Comparison of ENCODE assay signal across 1 cellular context in genomic region chr4:7956306-7957112, GRCh38.
TF ChIP-seq lines count a peak whose summit lies in the region.

No MANE protein-coding gene starts in this region.

TF ChIP-seq in H1, 55 proteins besides CTCF, POLR2A, EP300 and RAD21 (continued from another document):
- TF ChIP-seq ATF2 (IDR thresholded peaks at IDR 0.05; ENCODE audit: low read length) = no peak
- no peak for TF ChIP-seq RXRA (IDR thresholded peaks at IDR 0.05; ENCODE audit: insufficient read depth, low read depth, low read length)
- TF ChIP-seq NRF1 (IDR thresholded peaks at IDR 0.05; ENCODE audit: low read depth, low read length) = no peak
- no peak for TF ChIP-seq CHD1 (IDR thresholded peaks at IDR 0.05; ENCODE audit: low read depth, low read length)
- no peak for TF ChIP-seq MAX (IDR thresholded peaks at IDR 0.05)
- no peak for TF ChIP-seq POLR2AphosphoS5 (IDR thresholded peaks at IDR 0.05; ENCODE audit: low read depth, low read length)
- TF ChIP-seq EGR1 (IDR thresholded peaks at IDR 0.05; ENCODE audit: borderline replicate concordance, low read depth, low read length) = no peak
- no peak for TF ChIP-seq CEBPB (IDR thresholded peaks at IDR 0.05; ENCODE audit: low read depth, low read length)
- no peak for TF ChIP-seq HDAC6 (IDR thresholded peaks at IDR 0.05; ENCODE audit: low read depth, low read length)
- no peak for TF ChIP-seq KDM5A (IDR thresholded peaks at IDR 0.05; ENCODE audit: low read length)
- no peak for TF ChIP-seq GTF2F1 (IDR thresholded peaks at IDR 0.05; ENCODE audit: borderline replicate concordance, low read depth, low read length)
- no peak for TF ChIP-seq CBX8 (IDR thresholded peaks at IDR 0.05; ENCODE audit: borderline replicate concordance, low read depth, low read length)
- TF ChIP-seq RFX5 (IDR thresholded peaks at IDR 0.05; ENCODE audit: borderline replicate concordance, low read depth, low read length) = no peak
- TF ChIP-seq POU5F1 (IDR thresholded peaks at IDR 0.05; ENCODE audit: low read depth, low read length) = no peak
- TF ChIP-seq ATF3 (IDR thresholded peaks at IDR 0.05; ENCODE audit: insufficient read depth, low read depth, low read length) = no peak
- TF ChIP-seq USF2 (IDR thresholded peaks at IDR 0.05; ENCODE audit: low read length) = no peak
- TF ChIP-seq MAFK (IDR thresholded peaks at IDR 0.05; ENCODE audit: low read depth, low read length) = no peak
- TF ChIP-seq HDAC2 (IDR thresholded peaks at IDR 0.05; ENCODE audit: borderline replicate concordance in 1 of 2, low read depth in 2 of 2, low read length in 2 of 2) = no peak
- TF ChIP-seq JUN (IDR thresholded peaks at IDR 0.05; ENCODE audit: low read depth, low read length) = no peak
